In genomic region chr3:5013021-5013906, GRCh38 we compare ENCODE assay signal across 8 cellular contexts. TPM values are rescaled to one million over a fixed set of nuclear protein-coding genes. Genes with fewer than 3 reads are reported as not detected.
A peak's percentile ranks its signal among the peaks of the same experiment; 100 is the strongest.
DNase-seq lines count a peak whose midpoint lies in the region; ATAC-seq and TF ChIP-seq lines count a peak whose summit lies in the region.

No MANE protein-coding gene starts in this region.

- TF ChIP-seq CTCF in Loucy (conservative IDR thresholded peaks at IDR 0.05; ENCODE audit: low read length) (no peak), astrocyte of the spinal cord (IDR thresholded peaks at IDR 0.05; ENCODE audit: low read depth, low read length) (no peak)

- H3K79me1 ChIP-seq in mesendoderm (ENCODE audit: low read length), result no peaks in the 10 kb centered on the region

- no peaks in the 10 kb centered on the region for H3F3A ChIP-seq in Loucy (ENCODE audit: low read depth)

- H3K9me3 ChIP-seq in Loucy (ENCODE audit: insufficient read depth, low read depth, low read length), result no peaks in the 10 kb centered on the region

- H3K36me3 ChIP-seq in Loucy (ENCODE audit: insufficient read depth, low read length), result no peaks in the 10 kb centered on the region
- H3K36me3 ChIP-seq in mesendoderm (ENCODE audit: control insufficient read depth, insufficient read depth, low read length), result no peaks in the 10 kb centered on the region

- H3K27ac ChIP-seq in mesendoderm (ENCODE audit: low read depth, low read length), result peak overlapping the region; percentile 65

- no peaks in the 10 kb centered on the region for H3K9me2 ChIP-seq in Loucy (replicated peaks; ENCODE audit: low read depth, low read length)

- peak overlapping the region; percentile 19 for H3K18ac ChIP-seq in mesendoderm (ENCODE audit: low read length)

- H4K8ac ChIP-seq in mesendoderm (ENCODE audit: low read depth, low read length), result no peak overlapping the region

- no CpG with 5 or more reads among the region's 5 CpGs for WGBS in mesendoderm (ENCODE audit: extremely low coverage, insufficient coverage, low lambda C conversion rate)

- peak overlapping the region; percentile 66 for H3K4ac ChIP-seq in mesendoderm (ENCODE audit: low read depth, low read length)

- H3K56ac ChIP-seq in mesendoderm (ENCODE audit: low read length), result peak overlapping the region; percentile 76

- peak overlapping the region; percentile 75 for H2BK5ac ChIP-seq in mesendoderm (ENCODE audit: low read length)

- in situ Hi-C loops in Caki2 (cut with HindIII; ENCODE audit: low pct_unique_long_range_greater_than_20kb, low sequenced_read_pairs) (no loop called here), astrocyte of the spinal cord (cut with HindIII; ENCODE audit: low sequenced_read_pairs) (no loop called here)

- H3K4me1 ChIP-seq in Loucy (ENCODE audit: insufficient read depth, low read length, poor library complexity, severe bottlenecking), result peaks cover 51% of the 10 kb centered on the region
- H3K4me1 ChIP-seq in mesendoderm (ENCODE audit: control insufficient read depth, low read depth, low read length), result peaks cover 35% of the 10 kb centered on the region

- H3K4me3 ChIP-seq in Loucy (ENCODE audit: low read length, poor library complexity, severe bottlenecking) (no peak overlapping the region), astrocyte of the spinal cord (ENCODE audit: low read depth, low read length) (no peak overlapping the region), mesendoderm (ENCODE audit: low read length) (no peak overlapping the region)

- H3K9ac ChIP-seq in Loucy (ENCODE audit: low read depth, low read length, poor library complexity, severe bottlenecking) (no peak overlapping the region), mesendoderm (ENCODE audit: low read length) (peak overlapping the region; percentile 4)

- ATAC-seq in HG02981 (IDR thresholded peaks at IDR 0.05; ENCODE audit: unreplicated experiment), result no peak

- no peaks in the 10 kb centered on the region for H3K27me3 ChIP-seq in Loucy (ENCODE audit: insufficient read depth, low read length, poor library complexity, severe bottlenecking)
- no peaks in the 10 kb centered on the region for H3K27me3 ChIP-seq in mesendoderm (ENCODE audit: insufficient read depth, low read length, poor library complexity)

- H4K20me1 ChIP-seq in Loucy (ENCODE audit: insufficient read depth, low read length, poor library complexity, severe bottlenecking), result no peaks in the 10 kb centered on the region

- H2AFZ ChIP-seq in Loucy (ENCODE audit: low read length), result peak overlapping the region; percentile 16; the same call in 1 of the 2 replicates

- no peak overlapping the region for H4K5ac ChIP-seq in mesendoderm (ENCODE audit: low read length)

- H2BK120ac ChIP-seq in mesendoderm (ENCODE audit: low read depth, low read length), result no peak overlapping the region

- H2AK5ac ChIP-seq in mesendoderm (ENCODE audit: low read length), result peak overlapping the region; percentile 27

- no peaks in the 10 kb centered on the region for H3K79me2 ChIP-seq in Loucy (ENCODE audit: insufficient read depth, low read length)
- H3K79me2 ChIP-seq in mesendoderm (ENCODE audit: control insufficient read depth, insufficient read depth, low read length), result no peaks in the 10 kb centered on the region

- no peak overlapping the region for H2BK15ac ChIP-seq in mesendoderm (replicated peaks; ENCODE audit: low read depth)

- H3K4me2 ChIP-seq in Loucy (ENCODE audit: low read depth, low read length, poor library complexity, severe bottlenecking) (no peak overlapping the region), mesendoderm (ENCODE audit: low read length) (no peak overlapping the region)

- no peak overlapping the region for H3K23ac ChIP-seq in mesendoderm (ENCODE audit: low read length)

- peak; percentile 83 for DNase-seq in Caki2 (ENCODE audit: low read depth)
- DNase-seq in astrocyte of the spinal cord (ENCODE audit: low read depth, low spot score), result peak; percentile 48
- peak; percentile 91 for DNase-seq in mesendoderm
- DNase-seq in NCI-H526 treated with DMSO at 0.1 percent for 48 hours (lab: John Stamatoyannopoulos, UW), result no peak
- DNase-seq in NCI-H82 treated with DMSO at 0.1 percent for 48 hours (lab: John Stamatoyannopoulos, UW; ENCODE audit: unreplicated experiment), result no peak
- DNase-seq in NCI-H187 (lab: John Stamatoyannopoulos, UW), result no peak

RNA-seq across cellular contexts. Expression of gene BHLHE40, which starts 34.0 kb away (rescaled TPM):
- total RNA-seq in Caki2 (2014; rRNA removed; shearing (Covaris generic); ENCODE audit: low replicate concordance), result 35.3 and 49.9 TPM in 2 replicates
- polyA plus RNA-seq in mesendoderm (2013, experiment 1 of 2), result 22.9 TPM
- polyA plus RNA-seq in mesendoderm (2013, experiment 2 of 2), result 23.5 TPM

Comparison
In these comparisons a context has a peak if more than half of its experiments do, and no peak if none do; other contexts are left out.
1. DNase-seq: peak in Caki2 (single experiment), astrocyte of the spinal cord (single experiment) and mesendoderm (single experiment); none in NCI-H526 treated with DMSO at 0.1 percent for 48 hours (single experiment), NCI-H82 treated with DMSO at 0.1 percent for 48 hours (single experiment) and NCI-H187 (0 of 2).